In genomic region chr19:18895038-18895827, GRCh38 we compare ENCODE assay signal across 1 cellular context.
TF ChIP-seq lines count a peak whose summit lies in the region.

No MANE protein-coding gene starts in this region.

TF ChIP-seq in HepG2, 621 proteins besides CTCF, POLR2A, EP300 and RAD21 (continued from another document and continues in another):
- TF ChIP-seq SAP130 (CRISPR knock-in tag; IDR thresholded peaks at IDR 0.05; ENCODE audit: low read depth) (peak; percentile 78), SUZ12 (IDR thresholded peaks at IDR 0.05; ENCODE audit: low read depth, low read length) (no peak), FOXP4 (CRISPR knock-in tag; IDR thresholded peaks at IDR 0.05) (no peak), HES4 (CRISPR knock-in tag; IDR thresholded peaks at IDR 0.05; ENCODE audit: borderline replicate concordance) (peak; percentile 70), ATF3 (CRISPR knock-in tag; IDR thresholded peaks at IDR 0.05) (no peak), ZNF660 (CRISPR knock-in tag; IDR thresholded peaks at IDR 0.05; ENCODE audit: borderline replicate concordance, low read depth) (no peak), RXRA (CRISPR knock-in tag; IDR thresholded peaks at IDR 0.05) (peak; percentile 39; the same call in 1 of the 2 replicates), ZNF550 (CRISPR knock-in tag; IDR thresholded peaks at IDR 0.05; ENCODE audit: borderline replicate concordance) (no peak), ZSCAN29 (CRISPR knock-in tag; conservative IDR thresholded peaks at IDR 0.05) (no peak), THYN1 (CRISPR knock-in tag; IDR thresholded peaks at IDR 0.05; ENCODE audit: borderline replicate concordance, low read depth) (no peak), ZNF256 (CRISPR knock-in tag; conservative IDR thresholded peaks at IDR 0.05) (no peak), NFRKB (IDR thresholded peaks at IDR 0.05) (no peak), ZNF512 (CRISPR knock-in tag; IDR thresholded peaks at IDR 0.05) (no peak), SMARCC2 (IDR thresholded peaks at IDR 0.05) (no peak), PCBP2 (optimal IDR thresholded peaks at IDR 0.05; ENCODE audit: low read depth, low read length, poor library complexity, severe bottlenecking) (no peak), FOXA1 (IDR thresholded peaks at IDR 0.05) (no peak), FOXA1 (CRISPR knock-in tag; IDR thresholded peaks at IDR 0.05) (no peak), EED (CRISPR knock-in tag; IDR thresholded peaks at IDR 0.05) (no peak), SP140L (CRISPR knock-in tag; IDR thresholded peaks at IDR 0.05; ENCODE audit: borderline replicate concordance) (no peak), ZNF768 (CRISPR knock-in tag; IDR thresholded peaks at IDR 0.05) (peak; percentile 64; the same call in 1 of the 2 replicates), SIX1 (CRISPR knock-in tag; IDR thresholded peaks at IDR 0.05; ENCODE audit: borderline replicate concordance) (no peak), ZNF670 (CRISPR knock-in tag; IDR thresholded peaks at IDR 0.05; ENCODE audit: borderline replicate concordance) (no peak), HDAC1 (CRISPR knock-in tag; IDR thresholded peaks at IDR 0.05) (peak; percentile 70), ZNF3 (CRISPR knock-in tag; IDR thresholded peaks at IDR 0.05) (no peak), ZNF589 (CRISPR knock-in tag; conservative IDR thresholded peaks at IDR 0.05) (no peak), TEAD2 (CRISPR knock-in tag; IDR thresholded peaks at IDR 0.05) (no peak), ZNF263 (CRISPR knock-in tag; IDR thresholded peaks at IDR 0.05) (peak; percentile 67; the same call in 1 of the 2 replicates), ZFP62 (CRISPR knock-in tag; IDR thresholded peaks at IDR 0.05) (no peak), ZNF512B (CRISPR knock-in tag; IDR thresholded peaks at IDR 0.05; ENCODE audit: borderline replicate concordance) (no peak), GTF2F1 (IDR thresholded peaks at IDR 0.05; ENCODE audit: low read length) (no peak), ELF1 (CRISPR knock-in tag; IDR thresholded peaks at IDR 0.05) (no peak), ZIK1 (CRISPR knock-in tag; IDR thresholded peaks at IDR 0.05; ENCODE audit: borderline replicate concordance, low read depth) (0 out of 2 replicates have a peak, but pooled peaks have one; percentile 31), ZNF563 (CRISPR knock-in tag; IDR thresholded peaks at IDR 0.05) (peak; percentile 44; the same call in 1 of the 2 replicates), SP5 (CRISPR knock-in tag; IDR thresholded peaks at IDR 0.05; ENCODE audit: borderline replicate concordance, low read depth) (no peak), ZZZ3 (CRISPR knock-in tag; IDR thresholded peaks at IDR 0.05; ENCODE audit: borderline replicate concordance) (no peak), XBP1 (CRISPR knock-in tag; IDR thresholded peaks at IDR 0.05) (no peak), IKZF1 (IDR thresholded peaks at IDR 0.05) (no peak), KLF16 (CRISPR knock-in tag; IDR thresholded peaks at IDR 0.05) (0 out of 4 replicates have a peak, but pooled peaks of 1 of the 2 experiments have one; percentile 50), HMG20B (CRISPR knock-in tag; conservative IDR thresholded peaks at IDR 0.05) (no peak), ZFP82 (CRISPR knock-in tag; IDR thresholded peaks at IDR 0.05; ENCODE audit: borderline replicate concordance) (no peak), ZBTB39 (CRISPR knock-in tag; IDR thresholded peaks at IDR 0.05) (no peak), CHD2 (IDR thresholded peaks at IDR 0.05; ENCODE audit: low read depth, low read length) (no peak), ZNF646 (CRISPR knock-in tag; IDR thresholded peaks at IDR 0.05) (no peak), ZNF747 (CRISPR knock-in tag; IDR thresholded peaks at IDR 0.05; ENCODE audit: borderline replicate concordance) (no peak), MNT (IDR thresholded peaks at IDR 0.05) (no peak), ZNF691 (CRISPR knock-in tag; IDR thresholded peaks at IDR 0.05; ENCODE audit: borderline replicate concordance, low read depth) (peak; percentile 73; the same call in 1 of the 2 replicates), SMC3 (IDR thresholded peaks at IDR 0.05; ENCODE audit: low read length) (peak; percentile 22; the same call in 1 of the 2 replicates)
